20 cellular contexts compared by ENCODE assay signal in genomic region chr1:76209238-76209637, GRCh38.
"Had no signal": no experiment of that assay in that cellular context is flagged by ENCODE, and none has a peak within 500 bp of the region (broad histone marks: within the 10 kb centered on the region; RNA-seq: fewer than 3 reads in every experiment).

No MANE protein-coding gene starts in this region.

- H3K9me3 ChIP-seq: left ventricle myocardium inferior, mucosa of descending colon, ovary, right atrium auricular region, right lobe of liver, tibial nerve, upper lobe of left lung, vagina had no signal

- H3K27ac ChIP-seq: left ventricle myocardium inferior, ovary, right atrium auricular region, right lobe of liver, tibial nerve, upper lobe of left lung, vagina had no signal

- H3K27me3 ChIP-seq: ovary, right atrium auricular region, right lobe of liver, tibial nerve, upper lobe of left lung, vagina had no signal

- H3K36me3 ChIP-seq: left ventricle myocardium inferior, ovary, right atrium auricular region, right lobe of liver, tibial nerve, upper lobe of left lung, vagina had no signal

- H3K4me1 ChIP-seq: right atrium auricular region, right lobe of liver, tibial nerve, upper lobe of left lung, vagina had no signal

- DNase-seq: islet precursor cell; left ventricle myocardium inferior; midbrain; mucosa of descending colon; naive thymus-derived CD4-positive, alpha-beta T cell; ovary; right lobe of liver; stimulated activated CD4-positive, alpha-beta T cell treated with anti-CD3 and anti-CD28 coated beads, Interleukin-1b, Interleukin-23, amount 100 ng/mL, for 48 hours; stimulated activated CD4-positive, alpha-beta T cell treated with anti-CD3 and anti-CD28 coated beads, Interleukin-2, amount 100 ng/mL, for 48 hours; stimulated activated CD4-positive, alpha-beta T cell treated with anti-CD3 and anti-CD28 coated beads, Interleukin-4, amount 100 ng/mL, for 4 hours; stimulated activated CD8-positive, alpha-beta memory T cell treated with anti-CD3 and anti-CD28 coated beads, Interleukin-4, amount 100 ng/mL, for 48 hours; stimulated activated naive CD4-positive, alpha-beta T cell treated with Interleukin-2 at 50 U/mL for 16 hours; stimulated activated naive CD8-positive, alpha-beta T cell treated with anti-CD3 and anti-CD28 coated beads, Interleukin-15, amount 100 ng/mL, for 72 hours; upper lobe of left lung had no signal

- ATAC-seq: mucosa of descending colon; naive thymus-derived CD4-positive, alpha-beta T cell; natural killer cell treated with Interleukin-12 subunit alpha and Interleukin-12 subunit beta and Interleukin-15 and Interleukin-18, amount 100 ng/mL, for 72 hours; right lobe of liver; stimulated activated memory B cell treated with anti-CD40 and anti-IgM and Interleukin-4, amounts not matched to agents 10 μg/mL and 1 μg/mL and 100 μg/mL, for 72 hours; stimulated activated naive CD8-positive, alpha-beta T cell treated with anti-CD3 and anti-CD28 coated beads, Interleukin-15, amount 100 ng/mL, for 72 hours had no signal

- H3K4me3 ChIP-seq: left ventricle myocardium inferior, mucosa of descending colon, ovary, right atrium auricular region, right lobe of liver, smooth muscle cell, tibial nerve, upper lobe of left lung, vagina had no signal
